ENCODE assay signal across 19 cellular contexts in the genomic region with DNA sequence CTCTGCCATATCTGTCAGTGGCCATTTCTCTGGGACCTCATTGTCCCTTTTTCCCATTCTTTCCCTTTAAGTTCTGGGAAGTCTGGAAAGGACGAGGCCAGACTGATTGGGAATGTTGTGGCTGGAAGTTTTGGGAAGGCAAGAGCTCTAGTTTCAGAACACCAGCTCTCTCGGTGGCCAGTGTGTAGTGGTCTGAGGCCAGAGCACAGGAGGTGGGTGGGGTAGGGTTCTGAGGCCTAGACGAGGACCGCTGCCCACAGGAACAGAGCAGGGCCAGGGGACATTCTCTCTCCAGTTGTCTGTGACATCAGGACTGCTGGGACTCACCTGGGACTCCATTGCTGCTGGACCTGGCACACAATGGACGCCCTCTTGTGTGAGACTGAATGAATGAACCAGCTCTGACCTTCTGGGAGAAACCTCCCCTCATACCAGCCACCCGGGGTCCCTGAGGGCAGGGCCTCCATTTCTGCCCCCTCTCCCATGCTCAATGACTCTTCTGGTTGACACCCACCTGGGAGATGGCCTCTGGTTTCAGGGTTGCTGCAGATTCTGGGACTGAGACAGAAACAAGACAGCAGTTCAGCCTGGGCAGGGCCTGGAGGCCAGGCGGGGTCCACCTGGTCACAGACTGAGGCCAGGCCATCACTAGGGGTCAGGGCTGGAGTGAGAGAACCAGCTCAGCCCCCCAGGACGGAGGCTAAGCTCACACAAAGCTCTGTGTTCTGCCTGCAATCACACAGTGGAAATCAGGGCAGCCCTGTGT. TPM values are rescaled to one million over a fixed set of nuclear protein-coding genes. Genes with fewer than 3 reads are reported as not detected.
"Had no signal": no experiment of that assay in that cellular context is flagged by ENCODE, and none has a peak within 500 bp of the region (broad histone marks: within the 10 kb centered on the region; RNA-seq: fewer than 3 reads in every experiment).

No MANE protein-coding gene starts in this region.

- H3K27me3 Mint-ChIP-seq: activated T-helper 17 cell treated with anti-CD3 and anti-CD28 coated beads, Interleukin-2, amount 50 U/mL, for 72 hours; natural killer cell treated with Interleukin-12 subunit alpha and Interleukin-12 subunit beta and Interleukin-15 and Interleukin-18, amount 100 ng/mL, for 72 hours had no signal

- H3K9me3 Mint-ChIP-seq: activated naive CD4-positive, alpha-beta T cell treated with anti-CD3 and anti-CD28 coated beads, Interleukin-2, amount 10 ng/mL, durations not matched to agents 7 days and 5 days; activated T-helper 17 cell treated with anti-CD3 and anti-CD28 coated beads, Interleukin-2, amount 50 U/mL, for 72 hours; effector memory CD8-positive, alpha-beta T cell; immature natural killer cell; memory B cell; natural killer cell treated with Interleukin-12 subunit alpha and Interleukin-12 subunit beta and Interleukin-15 and Interleukin-18, amount 100 ng/mL, for 72 hours; stimulated activated naive B cell treated with anti-CD40 and anti-IgM and Interleukin-4, amounts not matched to agents 10 μg/mL and 1 μg/mL and 100 μg/mL, for 72 hours; T-helper 1 cell treated with Interleukin-12 subunit alpha and Interleukin-12 subunit beta and Interleukin-4 antibody, amounts not matched to agents 30 μg/mL and 1 μg/mL, for 36 hours had no signal

- ATAC-seq: activated CD8-positive, alpha-beta T cell treated with anti-CD3 and anti-CD28 coated beads, Interleukin-2, amount 10 ng/mL, durations not matched to agents 7 days and 5 days; activated T-helper 17 cell treated with anti-CD3 and anti-CD28 coated beads, Interleukin-2, amount 50 U/mL, for 72 hours; effector memory CD8-positive, alpha-beta T cell had no signal

- H3K36me3 Mint-ChIP-seq: activated naive CD4-positive, alpha-beta T cell treated with anti-CD3 and anti-CD28 coated beads, Interleukin-2, amount 10 ng/mL, durations not matched to agents 7 days and 5 days; immature natural killer cell; memory B cell; natural killer cell treated with Interleukin-12 subunit alpha and Interleukin-12 subunit beta and Interleukin-15 and Interleukin-18, amount 100 ng/mL, for 72 hours; stimulated activated naive B cell treated with anti-CD40 and anti-IgM and Interleukin-4, amounts not matched to agents 10 μg/mL and 1 μg/mL and 100 μg/mL, for 72 hours had no signal

- H3K4me3 Mint-ChIP-seq: activated CD8-positive, alpha-beta T cell treated with anti-CD3 and anti-CD28 coated beads, Interleukin-2, amount 10 ng/mL, durations not matched to agents 7 days and 5 days; activated naive CD4-positive, alpha-beta T cell treated with anti-CD3 and anti-CD28 coated beads, Interleukin-2, amount 10 ng/mL, durations not matched to agents 7 days and 5 days; activated T-helper 17 cell treated with anti-CD3 and anti-CD28 coated beads, Interleukin-2, amount 50 U/mL, for 72 hours; effector memory CD8-positive, alpha-beta T cell; immature natural killer cell; memory B cell; natural killer cell treated with Interleukin-12 subunit alpha and Interleukin-12 subunit beta and Interleukin-15 and Interleukin-18, amount 100 ng/mL, for 72 hours; stimulated activated naive B cell treated with anti-CD40 and anti-IgM and Interleukin-4, amounts not matched to agents 10 μg/mL and 1 μg/mL and 100 μg/mL, for 72 hours; T-helper 1 cell treated with Interleukin-12 subunit alpha and Interleukin-12 subunit beta and Interleukin-4 antibody, amounts not matched to agents 30 μg/mL and 1 μg/mL, for 36 hours had no signal

- H3K4me1 Mint-ChIP-seq: activated naive CD4-positive, alpha-beta T cell treated with anti-CD3 and anti-CD28 coated beads, Interleukin-2, amount 10 ng/mL, durations not matched to agents 7 days and 5 days; activated T-helper 17 cell treated with anti-CD3 and anti-CD28 coated beads, Interleukin-2, amount 50 U/mL, for 72 hours; immature natural killer cell had no signal

- H3K27ac Mint-ChIP-seq: activated CD8-positive, alpha-beta T cell treated with anti-CD3 and anti-CD28 coated beads, Interleukin-2, amount 10 ng/mL, durations not matched to agents 7 days and 5 days; activated naive CD4-positive, alpha-beta T cell treated with anti-CD3 and anti-CD28 coated beads, Interleukin-2, amount 10 ng/mL, durations not matched to agents 7 days and 5 days; activated T-helper 17 cell treated with anti-CD3 and anti-CD28 coated beads, Interleukin-2, amount 50 U/mL, for 72 hours; effector memory CD8-positive, alpha-beta T cell; immature natural killer cell; memory B cell; natural killer cell treated with Interleukin-12 subunit alpha and Interleukin-12 subunit beta and Interleukin-15 and Interleukin-18, amount 100 ng/mL, for 72 hours; stimulated activated naive B cell treated with anti-CD40 and anti-IgM and Interleukin-4, amounts not matched to agents 10 μg/mL and 1 μg/mL and 100 μg/mL, for 72 hours; T-helper 1 cell treated with Interleukin-12 subunit alpha and Interleukin-12 subunit beta and Interleukin-4 antibody, amounts not matched to agents 30 μg/mL and 1 μg/mL, for 36 hours had no signal

- H3K4me3 ChIP-seq: ovary, smooth muscle cell had no signal

- H3K36me3 ChIP-seq: ovary had no signal

- H3K9me3 ChIP-seq: ovary had no signal

- H3K27me3 ChIP-seq: ovary had no signal

- H3K27ac ChIP-seq: ovary had no signal

- DNase-seq: activated CD4-positive, alpha-beta T cell treated with anti-CD3 and anti-CD28 coated beads for 48 hours; activated CD8-positive, alpha-beta T cell treated with anti-CD3 and anti-CD28 coated beads, Interleukin-2, amount 10 ng/mL, durations not matched to agents 7 days and 5 days; activated naive CD4-positive, alpha-beta T cell treated with anti-CD3 and anti-CD28 coated beads, Interleukin-2, amount 10 ng/mL, durations not matched to agents 7 days and 5 days; central memory CD4-positive, alpha-beta T cell; cortex of kidney; effector memory CD8-positive, alpha-beta T cell; hypothalamus; immature natural killer cell; stimulated activated CD4-positive, alpha-beta T cell treated with anti-CD3 and anti-CD28 coated beads, Interleukin-1b, Interleukin-23, amount 100 ng/mL, for 48 hours; stimulated activated naive B cell treated with anti-CD40 and anti-IgM and Interleukin-4, amounts not matched to agents 10 μg/mL and 1 μg/mL and 100 μg/mL, for 72 hours; trophoblast cell had no signal

RNA-seq across cellular contexts. Expression of a gene that starts 8.4 kb away (rescaled TPM):
- total RNA-seq: activated T-helper 17 cell treated with anti-CD3 and anti-CD28 coated beads, Interleukin-2, amount 50 U/mL, for 72 hours; epithelial cell of proximal tubule; mucosa of gallbladder; smooth muscle cell had no signal
